29 cellular contexts compared by ENCODE assay signal in genomic region chr6:115675443-115675842, GRCh38.
"Had no signal": no experiment of that assay in that cellular context is flagged by ENCODE, and none has a peak within 500 bp of the region (broad histone marks: within the 10 kb centered on the region; RNA-seq: fewer than 3 reads in every experiment).

No MANE protein-coding gene starts in this region.

- H3K4me3 Mint-ChIP-seq: activated naive CD8-positive, alpha-beta T cell treated with anti-CD3 and anti-CD28 coated beads for 36 hours; activated T-cell treated with anti-CD3 and anti-CD28 coated beads, Interleukin-2, amount 50 U/mL, for 72 hours; brain; mesothelial cell of epicardium; naive B cell; nephron progenitor cell; stimulated activated effector memory CD8-positive, alpha-beta T cell treated with anti-CD3 and anti-CD28 coated beads, Interleukin-12 subunit alpha, Interleukin-12 subunit beta, amount 100 ng/mL, for 72 hours; stimulated activated naive CD8-positive, alpha-beta T cell treated with anti-CD3 and anti-CD28 coated beads, Interleukin-15, amount 100 ng/mL, for 72 hours; type B pancreatic cell had no signal

- H3K4me1 Mint-ChIP-seq: activated naive CD8-positive, alpha-beta T cell treated with anti-CD3 and anti-CD28 coated beads for 36 hours; naive B cell; nephron progenitor cell; stimulated activated effector memory CD8-positive, alpha-beta T cell treated with anti-CD3 and anti-CD28 coated beads, Interleukin-12 subunit alpha, Interleukin-12 subunit beta, amount 100 ng/mL, for 72 hours; stimulated activated naive CD8-positive, alpha-beta T cell treated with anti-CD3 and anti-CD28 coated beads, Interleukin-15, amount 100 ng/mL, for 72 hours had no signal

- H3K27ac ChIP-seq: ascending aorta, cardiac muscle cell, colonic mucosa, gastroesophageal sphincter, hepatocyte, neutrophil, uterus had no signal

- H3K4me3 ChIP-seq: ascending aorta, cardiac muscle cell, colonic mucosa, gastroesophageal sphincter, hepatocyte, uterus had no signal

- H3K4me1 ChIP-seq: ascending aorta, colonic mucosa, gastroesophageal sphincter, uterus had no signal

- H3K27ac Mint-ChIP-seq: activated naive CD8-positive, alpha-beta T cell treated with anti-CD3 and anti-CD28 coated beads for 36 hours; activated T-cell treated with anti-CD3 and anti-CD28 coated beads, Interleukin-2, amount 50 U/mL, for 72 hours; brain; mesothelial cell of epicardium; naive B cell; nephron progenitor cell; stimulated activated effector memory CD8-positive, alpha-beta T cell treated with anti-CD3 and anti-CD28 coated beads, Interleukin-12 subunit alpha, Interleukin-12 subunit beta, amount 100 ng/mL, for 72 hours; stimulated activated naive CD8-positive, alpha-beta T cell treated with anti-CD3 and anti-CD28 coated beads, Interleukin-15, amount 100 ng/mL, for 72 hours; type B pancreatic cell had no signal

- H3K4me2 ChIP-seq: hepatocyte had no signal

- H3K27me3 Mint-ChIP-seq: activated naive CD8-positive, alpha-beta T cell treated with anti-CD3 and anti-CD28 coated beads for 36 hours; brain; naive B cell; stimulated activated naive CD8-positive, alpha-beta T cell treated with anti-CD3 and anti-CD28 coated beads, Interleukin-15, amount 100 ng/mL, for 72 hours had no signal

- H3K9me3 Mint-ChIP-seq: activated naive CD8-positive, alpha-beta T cell treated with anti-CD3 and anti-CD28 coated beads for 36 hours; brain; nephron progenitor cell; type B pancreatic cell had no signal

- H3K36me3 ChIP-seq: ascending aorta, cardiac muscle cell, colonic mucosa, gastroesophageal sphincter, neutrophil, uterus had no signal

- DNase-seq: activated CD4-positive, alpha-beta T cell treated with anti-CD3 and anti-CD28 coated beads for 4 hours; activated CD4-positive, alpha-beta T cell treated with anti-CD3 and anti-CD28 coated beads, Interleukin-2, amount 50 U/mL, for 4 hours; activated naive CD4-positive, alpha-beta T cell treated with Interleukin-2 at 50 U/mL for 16 hours; activated naive CD8-positive, alpha-beta T cell treated with anti-CD3 and anti-CD28 coated beads for 36 hours; activated T-cell treated with anti-CD3 and anti-CD28 coated beads for 4 hours; activated T-cell treated with anti-CD3 and anti-CD28 coated beads, Interleukin-2, amount 50 U/mL, for 72 hours; cerebellar nuclear complex; colonic mucosa; effector memory CD4-positive, alpha-beta T cell; left cardiac atrium; naive B cell; nephron progenitor cell; small intestine; stimulated activated CD4-positive, alpha-beta T cell treated with anti-CD3 and anti-CD28 coated beads, Interleukin-4, amount 100 ng/mL, for 24 hours; stimulated activated naive CD8-positive, alpha-beta T cell treated with anti-CD3 and anti-CD28 coated beads, Interleukin-15, amount 100 ng/mL, for 72 hours; substantia nigra; T-helper 2 cell; uterus had no signal

- H3K9me3 ChIP-seq: ascending aorta, colonic mucosa, gastroesophageal sphincter, neutrophil, uterus had no signal

- H3K27me3 ChIP-seq: ascending aorta, cardiac muscle cell, colonic mucosa, gastroesophageal sphincter, hepatocyte, neutrophil, uterus had no signal

- H3K36me3 Mint-ChIP-seq: activated naive CD8-positive, alpha-beta T cell treated with anti-CD3 and anti-CD28 coated beads for 36 hours; brain; mesothelial cell of epicardium; naive B cell; stimulated activated effector memory CD8-positive, alpha-beta T cell treated with anti-CD3 and anti-CD28 coated beads, Interleukin-12 subunit alpha, Interleukin-12 subunit beta, amount 100 ng/mL, for 72 hours; type B pancreatic cell had no signal

- ATAC-seq: activated T-cell treated with anti-CD3 and anti-CD28 coated beads, Interleukin-2, amount 50 U/mL, for 72 hours; gastroesophageal sphincter; left cardiac atrium; sciatic nerve; stimulated activated effector memory CD8-positive, alpha-beta T cell treated with anti-CD3 and anti-CD28 coated beads, Interleukin-12 subunit alpha, Interleukin-12 subunit beta, amount 100 ng/mL, for 72 hours; stimulated activated naive CD8-positive, alpha-beta T cell treated with anti-CD3 and anti-CD28 coated beads, Interleukin-15, amount 100 ng/mL, for 72 hours had no signal

- FAIRE-seq: keratinocyte, small intestine had no signal
